In genomic region chr12:54413284-54414190, GRCh38 we compare ENCODE assay signal across 8 cellular contexts. TPM values are rescaled to one million over a fixed set of nuclear protein-coding genes. Genes with fewer than 3 reads are reported as not detected.
DNase-seq lines count a peak whose midpoint lies in the region; ATAC-seq and TF ChIP-seq lines count a peak whose summit lies in the region.

No MANE protein-coding gene starts in this region.

- no peak for ATAC-seq in HG02623 (IDR thresholded peaks at IDR 0.05; ENCODE audit: unreplicated experiment)

- POLR2A ChIA-PET in activated CD4-positive, alpha-beta memory T cell treated with anti-CD3 and anti-CD28 coated beads, Interleukin-2, amount 10 ng/mL, durations not matched to agents 7 days and 5 days (lab: Charles Lee): interaction anchor here (0.6 to 5.9 kb wide), 15 partner anchors 9 to 1517 kb away, joined by 3 to 52 read pairs (median 6); partner anchors contain the start of genes CBX5, DGKA, HNRNPA1 and NCKAP1L

- peak overlapping the region in 1 of 2 donors; percentile 26 for H3K4me3 ChIP-seq in esophagus (ENCODE audit: low read depth in 1 of 2, low read length in 2 of 2)
- peak overlapping the region; percentile 20 for H3K4me3 ChIP-seq in skeletal muscle cell (ENCODE audit: low read depth, low read length)

- H3K4me3 Mint-ChIP-seq in activated CD4-positive, alpha-beta memory T cell treated with anti-CD3 and anti-CD28 coated beads, Interleukin-2, amount 10 ng/mL, durations not matched to agents 7 days and 5 days: peak overlapping the region; percentile 72
- H3K4me3 Mint-ChIP-seq in type B pancreatic cell: no peak overlapping the region

- peaks cover 6% of the 10 kb centered on the region in 2 donors for H3K4me1 ChIP-seq in esophagus (ENCODE audit: control insufficient read depth in 2 of 2, insufficient read depth in 2 of 2, low read length in 1 of 2)

- in situ Hi-C loops in KBM-7 (cut with MboI; ENCODE audit: low pct_unique_long_range_greater_than_20kb, low sequenced_read_pairs): no loop called here

- no peak for TF ChIP-seq CTCF in type B pancreatic cell (conservative IDR thresholded peaks at IDR 0.05)

- no peaks in the 10 kb centered on the region for H3K27me3 ChIP-seq in esophagus (ENCODE audit: control insufficient read depth in 1 of 2, insufficient read depth in 2 of 2, low read length in 2 of 2)

- H3K36me3 ChIP-seq in esophagus (ENCODE audit: control insufficient read depth in 2 of 2, insufficient read depth in 2 of 2, low read length in 1 of 2): no peaks in the 10 kb centered on the region

- WGBS in esophagus, 2 donors: 45 to 55% methylated on average over 9 of the region's 9 CpGs

- peaks cover 69% of the 10 kb centered on the region for H3K4me1 Mint-ChIP-seq in activated CD4-positive, alpha-beta memory T cell treated with anti-CD3 and anti-CD28 coated beads, Interleukin-2, amount 10 ng/mL, durations not matched to agents 7 days and 5 days
- peaks cover 20% of the 10 kb centered on the region for H3K4me1 Mint-ChIP-seq in type B pancreatic cell (ENCODE audit: unreplicated experiment)

- H3K27ac Mint-ChIP-seq in activated CD4-positive, alpha-beta memory T cell treated with anti-CD3 and anti-CD28 coated beads, Interleukin-2, amount 10 ng/mL, durations not matched to agents 7 days and 5 days: peak overlapping the region; percentile 91
- no peak overlapping the region for H3K27ac Mint-ChIP-seq in type B pancreatic cell

- peaks cover 61% of the 10 kb centered on the region for H3K36me3 Mint-ChIP-seq in activated CD4-positive, alpha-beta memory T cell treated with anti-CD3 and anti-CD28 coated beads, Interleukin-2, amount 10 ng/mL, durations not matched to agents 7 days and 5 days (ENCODE audit: low read depth)
- no peaks in the 10 kb centered on the region for H3K36me3 Mint-ChIP-seq in type B pancreatic cell

- H3K27ac ChIP-seq in esophagus (ENCODE audit: low read depth in 2 of 2, low read length in 1 of 2): peak overlapping the region; percentile 52 to 81

- no peaks in the 10 kb centered on the region for H3K9me3 Mint-ChIP-seq in activated CD4-positive, alpha-beta memory T cell treated with anti-CD3 and anti-CD28 coated beads, Interleukin-2, amount 10 ng/mL, durations not matched to agents 7 days and 5 days
- H3K9me3 Mint-ChIP-seq in type B pancreatic cell: no peaks in the 10 kb centered on the region

- CTCF ChIA-PET in activated CD4-positive, alpha-beta memory T cell treated with anti-CD3 and anti-CD28 coated beads, Interleukin-2, amount 10 ng/mL, durations not matched to agents 7 days and 5 days (lab: Charles Lee): interaction anchor here (0.6 to 11.8 kb wide), 8 partner anchors 13 to 1451 kb away, joined by 3 to 282 read pairs (median 6); no protein-coding TSS in a partner anchor

- no peaks in the 10 kb centered on the region for H3K9me3 ChIP-seq in esophagus (ENCODE audit: control insufficient read depth in 2 of 2, insufficient read depth in 1 of 2, low read depth in 1 of 2, low read length in 1 of 2)

- DNase-seq in CD1c-positive myeloid dendritic cell (ENCODE audit: extremely low spot score) (peak; percentile 88), KBM-7 (peak; percentile 91), skeletal muscle cell (ENCODE audit: low read depth) (no peak), type B pancreatic cell (ENCODE audit: extremely low spot score, unreplicated experiment) (no peak), GOT3 (lab: John Stamatoyannopoulos, UW) (no peak)
- peak; percentile 82 for DNase-seq in activated CD4-positive, alpha-beta memory T cell treated with anti-CD3 and anti-CD28 coated beads, Interleukin-2, amount 10 ng/mL, durations not matched to agents 7 days and 5 days

- H3K27me3 Mint-ChIP-seq in activated CD4-positive, alpha-beta memory T cell treated with anti-CD3 and anti-CD28 coated beads, Interleukin-2, amount 10 ng/mL, durations not matched to agents 7 days and 5 days: no peaks in the 10 kb centered on the region
- peaks cover 30% of the 10 kb centered on the region for H3K27me3 Mint-ChIP-seq in type B pancreatic cell

RNA-seq across cellular contexts. Expression of gene ITGA5, which starts 5.5 kb away (rescaled TPM):
- 100 to 1,000 TPM; 102 to 107 TPM for total RNA-seq in activated CD4-positive, alpha-beta memory T cell treated with anti-CD3 and anti-CD28 coated beads, Interleukin-2, amount 10 ng/mL, durations not matched to agents 7 days and 5 days
- 10 to 100 TPM; 20.0 to 42.8 TPM for polyA plus RNA-seq in esophagus
- total RNA-seq in type B pancreatic cell (ENCODE audit: low replicate concordance): 2.5 and 25.9 TPM in 2 replicates

RNA-seq across cellular contexts. Expression of gene ZNF385A, which starts 29.0 kb away (rescaled TPM):
- total RNA-seq in activated CD4-positive, alpha-beta memory T cell treated with anti-CD3 and anti-CD28 coated beads, Interleukin-2, amount 10 ng/mL, durations not matched to agents 7 days and 5 days: 1 to 10 TPM in 1 of 2 experiments, under 1 TPM in 1; 0.38 to 1.2 TPM
- 10 to 100 TPM; 44.6 to 49.9 TPM for polyA plus RNA-seq in esophagus
- total RNA-seq in type B pancreatic cell (ENCODE audit: low replicate concordance): 29.5 and 47.3 TPM in 2 replicates

RNA-seq across cellular contexts. Expression of gene GPR84, which starts 49.3 kb away (rescaled TPM):
- under 1 TPM; 0.18 to 0.25 TPM for total RNA-seq in activated CD4-positive, alpha-beta memory T cell treated with anti-CD3 and anti-CD28 coated beads, Interleukin-2, amount 10 ng/mL, durations not matched to agents 7 days and 5 days
- under 1 TPM; 0.29 TPM for polyA plus RNA-seq in esophagus
- total RNA-seq in type B pancreatic cell (ENCODE audit: low replicate concordance): not detected in 2 replicates

RNA-seq across cellular contexts. Expression of gene GTSF1, which starts 59.9 kb away (rescaled TPM):
- total RNA-seq in activated CD4-positive, alpha-beta memory T cell treated with anti-CD3 and anti-CD28 coated beads, Interleukin-2, amount 10 ng/mL, durations not matched to agents 7 days and 5 days: 10 to 100 TPM; 14.9 to 16.4 TPM
- polyA plus RNA-seq in esophagus: under 1 TPM in 1 of 2 donors, not detected in 1; 0.16 TPM
- total RNA-seq in type B pancreatic cell (ENCODE audit: low replicate concordance): not detected in 2 replicates

Comparison
In these comparisons a context has a peak if more than half of its experiments do, and no peak if none do; other contexts are left out.
1. DNase-seq: peak in CD1c-positive myeloid dendritic cell (single experiment), KBM-7 (single experiment) and activated CD4-positive, alpha-beta memory T cell treated with anti-CD3 and anti-CD28 coated beads, Interleukin-2, amount 10 ng/mL, durations not matched to agents 7 days and 5 days (single experiment); none in skeletal muscle cell (single experiment), type B pancreatic cell (single experiment) and GOT3 (single experiment).
2. RNA of gene ZNF385A, which starts 29.0 kb away (total RNA-seq): 29.5 to 47.3 TPM in type B pancreatic cell; 0.38 to 1.2 TPM in activated CD4-positive, alpha-beta memory T cell treated with anti-CD3 and anti-CD28 coated beads, Interleukin-2, amount 10 ng/mL, durations not matched to agents 7 days and 5 days; every median in the first group is over 10 times any median in the second.